14 cellular contexts compared by ENCODE assay signal in genomic region chr2:101962243-101962809, GRCh38. TPM values are rescaled to one million over a fixed set of nuclear protein-coding genes. Genes with fewer than 3 reads are reported as not detected.
DNase-seq lines count a peak whose midpoint lies in the region; ATAC-seq and TF ChIP-seq lines count a peak whose summit lies in the region.
"Had no signal": no experiment of that assay in that cellular context is flagged by ENCODE, and none has a peak within 500 bp of the region (broad histone marks: within the 10 kb centered on the region; RNA-seq: fewer than 3 reads in every experiment).

No MANE protein-coding gene starts in this region.

- H3K27me3 ChIP-seq in left ventricle myocardium inferior (ENCODE audit: low read depth) (no peaks in the 10 kb centered on the region), sigmoid colon (no peaks in the 10 kb centered on the region)

- DNase-seq in left ventricle myocardium inferior (no peak), cardiac septum (ENCODE audit: low spot score) (no peak), left lobe of liver (ENCODE audit: low spot score) (no peak), sigmoid colon (no peak), UCSD-AML1 (lab: John Stamatoyannopoulos, UW; ENCODE audit: unreplicated experiment) (no peak), DMS79 treated with DMSO at 0.1 percent for 48 hours (lab: John Stamatoyannopoulos, UW) (no peak)
- DNase-seq: ACHN; activated T-cell treated with anti-CD3 and anti-CD28 coated beads, Interleukin-2, amount 50 U/mL, for 1 hour; KG1; NCI-H524 treated with DMSO at 0.1 percent for 48 hours; stimulated activated CD4-positive, alpha-beta T cell treated with anti-CD3 and anti-CD28 coated beads, Interleukin-2, amount 100 ng/mL, for 48 hours had no signal

- intact Hi-C loops in left ventricle myocardium inferior (cut with micrococcal nuclease): no loop called here
- intact Hi-C loops in cardiac septum (cut with DNase I): no loop called here
- intact Hi-C loops in sigmoid colon (cut with DNase I): loop anchor here (5.0 kb wide), 2 partner anchors 90 to 280 kb away; no protein-coding TSS in a partner anchor

- TF ChIP-seq CTCF in left ventricle myocardium inferior (IDR thresholded peaks at IDR 0.05; ENCODE audit: borderline replicate concordance) (no peak), sigmoid colon (IDR thresholded peaks at IDR 0.05) (no peak)

- peaks cover 5% of the 10 kb centered on the region for H3K9me3 ChIP-seq in left ventricle myocardium inferior (replicated peaks)
- H3K9me3 ChIP-seq in sigmoid colon: no peaks in the 10 kb centered on the region

- peak overlapping the region; percentile 83 for H3K27ac ChIP-seq in left ventricle myocardium inferior (replicated peaks)
- H3K27ac ChIP-seq in sigmoid colon: peak overlapping the region; percentile 79 to 90 (median 84)

- peak; percentile 24 for ATAC-seq in left lobe of liver
- no peak for ATAC-seq in HG02642 (IDR thresholded peaks at IDR 0.05; ENCODE audit: poor library complexity, unreplicated experiment)
- no peak for ATAC-seq in HG02588 (IDR thresholded peaks at IDR 0.05; ENCODE audit: unreplicated experiment)
- ATAC-seq: Panc1 had no signal

- H3K4me3 ChIP-seq in left ventricle myocardium inferior (no peak overlapping the region), sigmoid colon (no peak overlapping the region)

- H3K4me1 ChIP-seq in left ventricle myocardium inferior: peaks cover 17% of the 10 kb centered on the region
- peaks cover 0 to 32% (median 24%) of the 10 kb centered on the region in 4 donors for H3K4me1 ChIP-seq in sigmoid colon

- WGBS in sigmoid colon, 2 donors: 87 to 89% methylated on average over 12 of the region's 12 CpGs

- H3K36me3 ChIP-seq in left ventricle myocardium inferior (no peaks in the 10 kb centered on the region), sigmoid colon (no peaks in the 10 kb centered on the region)

- TF ChIP-seq POLR2A in sigmoid colon (IDR thresholded peaks at IDR 0.05): no peak

- TF ChIP-seq EP300 in sigmoid colon (IDR thresholded peaks at IDR 0.05): no peak

RNA-seq across cellular contexts. Expression of gene IL1R2, which starts 29.4 kb away (rescaled TPM):
- total RNA-seq in left ventricle myocardium inferior: 0.96 TPM
- total RNA-seq in cardiac septum: 1.0 TPM
- total RNA-seq in left lobe of liver: 12.0 TPM
- 10 to 100 TPM in 2 of 4 donors, 1 to 10 TPM in 2; 3.0 to 15.9 (median 8.6) TPM for total RNA-seq in sigmoid colon
- polyA plus RNA-seq in sigmoid colon: 10 to 100 TPM; 21.6 to 26.4 (median 24.6) TPM
